Comparison of ENCODE assay signal across 8 cellular contexts in genomic region chr4:89509708-89510269, GRCh38.
A peak's percentile ranks its signal among the peaks of the same experiment; 100 is the strongest.
DNase-seq lines count a peak whose midpoint lies in the region; ATAC-seq and TF ChIP-seq lines count a peak whose summit lies in the region.

No MANE protein-coding gene starts in this region.

- no peak overlapping the region for H3K4me3 ChIP-seq in right lobe of liver
- H3K4me3 ChIP-seq in BE2C (ENCODE audit: low read depth, low read length), result no peak overlapping the region

- TF ChIP-seq CTCF in right lobe of liver (IDR thresholded peaks at IDR 0.05), result no peak
- no peak for TF ChIP-seq CTCF in BE2C (IDR thresholded peaks at IDR 0.05; ENCODE audit: low read depth, low read length)

- H3K9me3 ChIP-seq in right lobe of liver, result no peaks in the 10 kb centered on the region
- H3K9me3 ChIP-seq in BE2C, result no peaks in the 10 kb centered on the region

- WGBS in right lobe of liver (ENCODE audit: insufficient coverage, low coverage, low lambda C conversion rate, missing lambda C conversion rate), result 45% methylated on average over 4 of the region's 4 CpGs

- H3K36me3 ChIP-seq in right lobe of liver (no peaks in the 10 kb centered on the region), BE2C (no peaks in the 10 kb centered on the region)

- H3K27ac ChIP-seq in right lobe of liver, result no peak overlapping the region

- H3K27me3 ChIP-seq in right lobe of liver, result no peaks in the 10 kb centered on the region
- H3K27me3 ChIP-seq in BE2C, result 0 out of 2 replicates have a peak, but pooled peaks cover 3% of the 10 kb centered on the region

- no peak for TF ChIP-seq POLR2A in right lobe of liver (IDR thresholded peaks at IDR 0.05)

- ATAC-seq in HG02678 (IDR thresholded peaks at IDR 0.05; ENCODE audit: unreplicated experiment) (peak; percentile 99), right lobe of liver (no peak)

- no peaks in the 10 kb centered on the region for H3K4me1 ChIP-seq in right lobe of liver
- no peaks in the 10 kb centered on the region for H3K4me1 ChIP-seq in BE2C

- intact Hi-C loops in right lobe of liver (cut with DNase I), result no loop called here

- peak; percentile 7 for DNase-seq in activated CD8-positive, alpha-beta memory T cell treated with anti-CD3 and anti-CD28 coated beads, Interleukin-2, amount 50 U/mL, for 24 hours (ENCODE audit: extremely low read depth)
- DNase-seq in activated CD8-positive, alpha-beta memory T cell treated with anti-CD3 and anti-CD28 coated beads, Interleukin-2, amount 50 U/mL, for 48 hours, result no peak
- DNase-seq in RKO (ENCODE audit: low spot score), result peak; percentile 21
- DNase-seq in stimulated activated CD8-positive, alpha-beta memory T cell treated with anti-CD3 and anti-CD28 coated beads, Interleukin-4, amount 100 ng/mL, for 48 hours, result peak; percentile 33
- no peak for DNase-seq in right lobe of liver
- no peak for DNase-seq in BE2C
- no peak for DNase-seq in NCI-H446 (lab: John Stamatoyannopoulos, UW)

Comparison
In these comparisons a context has a peak if more than half of its experiments do, and no peak if none do; other contexts are left out.
1. DNase-seq: peak in activated CD8-positive, alpha-beta memory T cell treated with anti-CD3 and anti-CD28 coated beads, Interleukin-2, amount 50 U/mL, for 24 hours (single experiment), RKO (single experiment) and stimulated activated CD8-positive, alpha-beta memory T cell treated with anti-CD3 and anti-CD28 coated beads, Interleukin-4, amount 100 ng/mL, for 48 hours (single experiment); none in activated CD8-positive, alpha-beta memory T cell treated with anti-CD3 and anti-CD28 coated beads, Interleukin-2, amount 50 U/mL, for 48 hours (single experiment), right lobe of liver (0 of 3), BE2C (single experiment) and NCI-H446 (0 of 2).